8 cellular contexts compared by ENCODE assay signal in genomic region chr9:2872307-2872940, GRCh38.
A peak's percentile ranks its signal among the peaks of the same experiment; 100 is the strongest.
DNase-seq lines count a peak whose midpoint lies in the region; ATAC-seq and TF ChIP-seq lines count a peak whose summit lies in the region.

No MANE protein-coding gene starts in this region.

- peak; percentile 20 for TF ChIP-seq CTCF in RWPE2 (IDR thresholded peaks at IDR 0.05; ENCODE audit: poor library complexity, severe bottlenecking)

- H3K4me1 ChIP-seq in HAP-1 (peaks cover 12% of the 10 kb centered on the region; the same call in 1 of the 2 replicates), RWPE2 (ENCODE audit: insufficient read depth, poor library complexity, severe bottlenecking) (no peaks in the 10 kb centered on the region)

- in situ Hi-C loops in HAP-1 (cut with MboI; ENCODE audit: low sequenced_read_pairs) = loop anchor here (25.0 kb wide), 1 partner anchor 565 kb away; no protein-coding TSS in a partner anchor

- H3K27me3 Mint-ChIP-seq in activated naive CD8-positive, alpha-beta T cell treated with anti-CD3 and anti-CD28 coated beads, Interleukin-2, amount 50 U/mL, for 24 hours = peaks cover 15% of the 10 kb centered on the region

- H3K27ac ChIP-seq in RWPE2 (ENCODE audit: poor library complexity, severe bottlenecking) = no peak overlapping the region

- H3K4me3 ChIP-seq in HAP-1 (no peak overlapping the region), RWPE2 (ENCODE audit: severe bottlenecking) (no peak overlapping the region)

- H3K27ac Mint-ChIP-seq in activated naive CD8-positive, alpha-beta T cell treated with anti-CD3 and anti-CD28 coated beads, Interleukin-2, amount 50 U/mL, for 24 hours = no peak overlapping the region

- H3K9me3 ChIP-seq in HAP-1 = no peaks in the 10 kb centered on the region
- no peaks in the 10 kb centered on the region for H3K9me3 ChIP-seq in RWPE2 (ENCODE audit: severe bottlenecking)

- H3K36me3 ChIP-seq in HAP-1 (replicated peaks) (no peaks in the 10 kb centered on the region), RWPE2 (ENCODE audit: low read depth) (no peaks in the 10 kb centered on the region)

- H3K4me3 Mint-ChIP-seq in activated naive CD8-positive, alpha-beta T cell treated with anti-CD3 and anti-CD28 coated beads, Interleukin-2, amount 50 U/mL, for 24 hours = no peak overlapping the region

- DNase-seq in Ammon's horn (ENCODE audit: low spot score) (peak; percentile 75), HAP-1 (ENCODE audit: low spot score in 2 of 2) (peak; percentile 14 to 23), RWPE2 (ENCODE audit: low spot score) (no peak), glomerular visceral epithelial cell (ENCODE audit: extremely low spot score) (peak; percentile 8), MV-4-11 (lab: John Stamatoyannopoulos, UW) (no peak), middle frontal gyrus (ENCODE audit: extremely low spot score, low spot score) (no peak)
- no peak for DNase-seq in activated naive CD8-positive, alpha-beta T cell treated with anti-CD3 and anti-CD28 coated beads, Interleukin-2, amount 50 U/mL, for 24 hours

- no peaks in the 10 kb centered on the region for H3K4me1 Mint-ChIP-seq in activated naive CD8-positive, alpha-beta T cell treated with anti-CD3 and anti-CD28 coated beads, Interleukin-2, amount 50 U/mL, for 24 hours

- ATAC-seq in RWPE2 (ENCODE audit: low read depth) (no peak), GM21717 (IDR thresholded peaks at IDR 0.05; ENCODE audit: unreplicated experiment) (no peak)
- ATAC-seq in activated naive CD8-positive, alpha-beta T cell treated with anti-CD3 and anti-CD28 coated beads, Interleukin-2, amount 50 U/mL, for 24 hours = no peak

- no peaks in the 10 kb centered on the region for H3K9me3 Mint-ChIP-seq in activated naive CD8-positive, alpha-beta T cell treated with anti-CD3 and anti-CD28 coated beads, Interleukin-2, amount 50 U/mL, for 24 hours

- H3K27me3 ChIP-seq in HAP-1 (ENCODE audit: low read depth) (peaks cover 41% of the 10 kb centered on the region), RWPE2 (ENCODE audit: insufficient read depth, poor library complexity, severe bottlenecking) (peaks cover 10% of the 10 kb centered on the region)

- no peaks in the 10 kb centered on the region for H3K36me3 Mint-ChIP-seq in activated naive CD8-positive, alpha-beta T cell treated with anti-CD3 and anti-CD28 coated beads, Interleukin-2, amount 50 U/mL, for 24 hours (ENCODE audit: low read depth)

Comparison
In these comparisons a context has a peak if more than half of its experiments do, and no peak if none do; other contexts are left out.
1. DNase-seq: peak in Ammon's horn (single experiment), HAP-1 (2 of 2) and glomerular visceral epithelial cell (single experiment); none in RWPE2 (single experiment), MV-4-11 (single experiment), middle frontal gyrus (single experiment) and activated naive CD8-positive, alpha-beta T cell treated with anti-CD3 and anti-CD28 coated beads, Interleukin-2, amount 50 U/mL, for 24 hours (single experiment).